16 cellular contexts compared by ENCODE assay signal in the genomic region with DNA sequence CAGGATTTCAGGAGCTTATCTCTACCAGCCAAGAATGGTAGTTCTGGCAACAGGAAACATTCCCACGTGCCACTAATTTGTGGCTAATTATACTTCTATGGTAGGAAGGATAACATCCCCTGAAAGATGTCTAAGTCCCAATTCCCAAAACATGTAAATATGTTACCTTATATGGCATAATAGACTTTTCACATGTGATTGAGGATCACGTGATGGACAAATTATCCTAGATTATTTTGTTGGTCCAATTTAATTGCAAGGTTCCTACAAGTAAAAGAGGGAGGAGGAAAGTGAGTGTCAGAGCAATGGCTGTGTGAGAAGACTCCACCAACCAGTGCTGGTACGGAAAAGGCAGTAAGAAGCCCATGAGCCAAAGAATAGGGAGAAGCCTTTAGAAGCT. TPM values are rescaled to one million over a fixed set of nuclear protein-coding genes. Genes with fewer than 3 reads are reported as not detected.
A peak's percentile ranks its signal among the peaks of the same experiment; 100 is the strongest.
DNase-seq lines count a peak whose midpoint lies in the region; ATAC-seq, FAIRE-seq and TF ChIP-seq lines count a peak whose summit lies in the region.
"Had no signal": no experiment of that assay in that cellular context is flagged by ENCODE, and none has a peak within 500 bp of the region (broad histone marks: within the 10 kb centered on the region; RNA-seq: fewer than 3 reads in every experiment).

No MANE protein-coding gene starts in this region.

- no peak for TF ChIP-seq EP300 in A549 (IDR thresholded peaks at IDR 0.05)

- H3K79me2 ChIP-seq in PC-3 (ENCODE audit: low read length): no peaks in the 10 kb centered on the region
- no peaks in the 10 kb centered on the region for H3K79me2 ChIP-seq in smooth muscle cell (ENCODE audit: low read depth)
- H3K79me2 ChIP-seq in hepatocyte: no peaks in the 10 kb centered on the region

- H3K9me3 ChIP-seq in A549: no peaks in the 10 kb centered on the region
- H3K9me3 ChIP-seq in PC-3 (ENCODE audit: low read length): no peaks in the 10 kb centered on the region
- no peaks in the 10 kb centered on the region for H3K9me3 ChIP-seq in smooth muscle cell (replicated peaks; ENCODE audit: low read depth)
- no peaks in the 10 kb centered on the region for H3K9me3 ChIP-seq in lower lobe of right lung
- H3K9me3 ChIP-seq in hepatocyte (ENCODE audit: low read depth): no peaks in the 10 kb centered on the region
- H3K9me3 ChIP-seq: BE2C, Caco-2, HAP-1 had no signal

- FAIRE-seq in A549 (lab: Jason Lieb, UNC): no peak
- FAIRE-seq: D721Med, G401.6, GM12891 had no signal

- BruUV-seq in PC-3 (replicated peaks; lab: Mats Ljungman, UMichigan): no TSS peak

- POLR2A ChIA-PET in A549 (lab: Yijun Ruan, JAX): no interaction called here
- POLR2A ChIA-PET in PC-3 (lab: Charles Lee; ENCODE audit: unreplicated experiment): no interaction called here

- TF ChIP-seq RAD21 in A549 (conservative IDR thresholded peaks at IDR 0.05 in 1 of 2, IDR thresholded peaks at IDR 0.05 in 1 of 2): no peak

- H3K4me3 ChIP-seq in A549 (no peak overlapping the region), PC-3 (ENCODE audit: low read length) (no peak overlapping the region), smooth muscle cell (no peak overlapping the region), lower lobe of right lung (no peak overlapping the region), hepatocyte (no peak overlapping the region)
- H3K4me3 ChIP-seq: GM23248, HAP-1 had no signal

- H3K9me2 ChIP-seq in PC-3 (replicated peaks; ENCODE audit: low read length) (no peaks in the 10 kb centered on the region), hepatocyte (replicated peaks; ENCODE audit: insufficient read depth) (no peaks in the 10 kb centered on the region)

- H3K36me3 ChIP-seq in PC-3 (ENCODE audit: low read depth, low read length): no peaks in the 10 kb centered on the region
- H3K36me3 ChIP-seq in smooth muscle cell (ENCODE audit: low read depth): no peaks in the 10 kb centered on the region
- no peaks in the 10 kb centered on the region for H3K36me3 ChIP-seq in lower lobe of right lung
- no peaks in the 10 kb centered on the region for H3K36me3 ChIP-seq in hepatocyte (replicated peaks; ENCODE audit: insufficient read depth, low read depth)
- H3K36me3 ChIP-seq: BE2C, HAP-1 had no signal

- no peak for TF ChIP-seq POLR2A in A549 (IDR thresholded peaks at IDR 0.05; ENCODE audit: low read length)

- no peaks in the 10 kb centered on the region for H3F3A ChIP-seq in PC-3 (ENCODE audit: low read length, unreplicated experiment)
- H3F3A ChIP-seq in smooth muscle cell (ENCODE audit: low read depth): no peaks in the 10 kb centered on the region

- H3K4me1 ChIP-seq in A549 (no peaks in the 10 kb centered on the region), PC-3 (ENCODE audit: insufficient read depth, low read length) (peaks cover 16% of the 10 kb centered on the region), smooth muscle cell (ENCODE audit: low read depth) (no peaks in the 10 kb centered on the region), lower lobe of right lung (no peaks in the 10 kb centered on the region), hepatocyte (ENCODE audit: insufficient read depth) (no peaks in the 10 kb centered on the region)
- H3K4me1 ChIP-seq: BE2C, Caco-2, HAP-1 had no signal

- CTCF ChIA-PET in A549 (lab: Yijun Ruan, JAX): no interaction called here
- CTCF ChIA-PET in PC-3 (lab: Charles Lee): no interaction called here

- no peaks in the 10 kb centered on the region for H3K27me3 ChIP-seq in PC-3 (ENCODE audit: low read length)
- H3K27me3 ChIP-seq in smooth muscle cell (ENCODE audit: low read depth): no peaks in the 10 kb centered on the region
- no peaks in the 10 kb centered on the region for H3K27me3 ChIP-seq in lower lobe of right lung (ENCODE audit: low read depth)
- H3K27me3 ChIP-seq in hepatocyte: no peaks in the 10 kb centered on the region
- H3K27me3 ChIP-seq: BE2C had no signal

- DNase-seq in A549 (ENCODE audit: low read depth in 1 of 2, low spot score in 1 of 2) (no peak), PC-3 (no peak), dermis blood vessel endothelial cell (peak; percentile 14), smooth muscle cell (lab: John Stamatoyannopoulos, UW; ENCODE audit: unreplicated experiment) (no peak), lower lobe of right lung (no peak), hepatocyte (ENCODE audit: low spot score) (no peak)
- DNase-seq: ACHN; BE2C; C1 segment of cervical spinal cord; Caco-2; CD4-positive, CD25-positive, alpha-beta regulatory T cell had no signal

- no peak for ATAC-seq in A549
- no peak for ATAC-seq in PC-3
- no peak for ATAC-seq in lower lobe of right lung

- H3K9ac ChIP-seq in PC-3 (ENCODE audit: low read length) (no peak overlapping the region), smooth muscle cell (ENCODE audit: low read depth) (no peak overlapping the region)
- H3K9ac ChIP-seq: GM23248 had no signal

- no peak overlapping the region for H3K4me2 ChIP-seq in A549
- peak overlapping the region; percentile 28 for H3K4me2 ChIP-seq in PC-3 (ENCODE audit: low read length)
- no peak overlapping the region for H3K4me2 ChIP-seq in smooth muscle cell
- H3K4me2 ChIP-seq in hepatocyte: no peak overlapping the region

- H3K27ac ChIP-seq in A549: no peak overlapping the region
- H3K27ac ChIP-seq in PC-3 (ENCODE audit: low read length): peak overlapping the region; percentile 10; the same call in 1 of the 2 replicates
- H3K27ac ChIP-seq in smooth muscle cell (ENCODE audit: low read depth): peak overlapping the region; percentile 26
- no peak overlapping the region for H3K27ac ChIP-seq in lower lobe of right lung
- no peak overlapping the region for H3K27ac ChIP-seq in hepatocyte
- H3K27ac ChIP-seq: GM23248 had no signal

- whole genome bisulfite sequencing in A549 (ENCODE audit: missing lambda C conversion rate): 44% methylated on average over 3 of the region's 3 CpGs
- WGBS in smooth muscle cell (ENCODE audit: low lambda C conversion rate): 85% methylated on average over 3 of the region's 3 CpGs
- 83% methylated on average over 3 of the region's 3 CpGs for WGBS in hepatocyte (ENCODE audit: low lambda C conversion rate, missing lambda C conversion rate)

- H2AFZ ChIP-seq in PC-3 (ENCODE audit: low read length): no peak overlapping the region
- H2AFZ ChIP-seq in smooth muscle cell (ENCODE audit: low read depth): no peak overlapping the region
- H2AFZ ChIP-seq in hepatocyte: no peak overlapping the region
- H2AFZ ChIP-seq: GM23248 had no signal

- intact Hi-C loops in PC-3 (cut with micrococcal nuclease): no loop called here
- intact Hi-C loops in lower lobe of right lung (cut with DNase I): no loop called here

- H4K20me1 ChIP-seq in PC-3 (ENCODE audit: low read length): no peaks in the 10 kb centered on the region
- no peaks in the 10 kb centered on the region for H4K20me1 ChIP-seq in smooth muscle cell (ENCODE audit: low read depth)
- H4K20me1 ChIP-seq in hepatocyte (ENCODE audit: insufficient read depth, poor library complexity, severe bottlenecking): no peaks in the 10 kb centered on the region

- TF ChIP-seq CTCF in A549 (IDR thresholded peaks at IDR 0.05) (no peak), PC-3 (conservative IDR thresholded peaks at IDR 0.05; ENCODE audit: low read depth, low read length) (no peak), smooth muscle cell (IDR thresholded peaks at IDR 0.05; ENCODE audit: borderline replicate concordance, insufficient read depth, poor library complexity, severe bottlenecking) (no peak), lower lobe of right lung (IDR thresholded peaks at IDR 0.05) (no peak), hepatocyte (IDR thresholded peaks at IDR 0.05; ENCODE audit: poor library complexity) (no peak)

TF ChIP-seq in A549, 52 proteins besides CTCF, POLR2A, EP300 and RAD21 (continues in another document):
- TF ChIP-seq, protein P1, sequence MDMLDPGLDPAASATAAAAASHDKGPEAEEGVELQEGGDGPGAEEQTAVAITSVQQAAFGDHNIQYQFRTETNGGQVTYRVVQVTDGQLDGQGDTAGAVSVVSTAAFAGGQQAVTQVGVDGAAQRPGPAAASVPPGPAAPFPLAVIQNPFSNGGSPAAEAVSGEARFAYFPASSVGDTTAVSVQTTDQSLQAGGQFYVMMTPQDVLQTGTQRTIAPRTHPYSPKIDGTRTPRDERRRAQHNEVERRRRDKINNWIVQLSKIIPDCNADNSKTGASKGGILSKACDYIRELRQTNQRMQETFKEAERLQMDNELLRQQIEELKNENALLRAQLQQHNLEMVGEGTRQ (IDR thresholded peaks at IDR 0.05): 0 out of 2 replicates have a peak, but pooled peaks have one; percentile 3

RNA-seq across cellular contexts. Expression of gene MSANTD4, which starts 9.9 kb away (rescaled TPM):
- polyA plus RNA-seq in A549 (2011; rRNA removed): 10.7 and 14.2 TPM in 2 replicates
- polyA plus RNA-seq in A549 (2012; cell fraction: cytosol; rRNA removed): 1.5 and 1.9 TPM in 2 replicates
- polyA plus RNA-seq in A549 (2012; cell fraction: nucleus; rRNA removed): 1.1 and 1.4 TPM in 2 replicates
- 9.2 to 10.5 TPM (median 9.4 TPM) in 3 replicates for polyA plus RNA-seq in A549 (2017; fragmentation: RNase III; extraction: RNeasy Plus Mini Kit Qiagen cat#74134 plus additional on column Dnase treatment)
- polyA minus RNA-seq in A549 (2011; rRNA and poly(A)+ RNA removed): 7.1 and 7.7 TPM in 2 replicates
- 18.0 and 33.7 TPM in 2 replicates for total RNA-seq in PC-3 (2014; rRNA removed)
- 27.8 and 34.4 TPM in 2 replicates for total RNA-seq in dermis blood vessel endothelial cell
- total RNA-seq in smooth muscle cell: 18.3 and 28.3 TPM in 2 replicates
- polyA plus RNA-seq in smooth muscle cell: 5.9 and 8.6 TPM in 2 replicates
- 19.6 TPM for total RNA-seq in lower lobe of right lung
- total RNA-seq in hepatocyte: 29.7 and 32.6 TPM in 2 replicates
- 7.3 and 8.0 TPM in 2 replicates for polyA plus RNA-seq in hepatocyte

RNA-seq across cellular contexts. Expression of gene KBTBD3, which starts 45.2 kb away (rescaled TPM):
- 6.9 and 9.4 TPM in 2 replicates for polyA plus RNA-seq in A549 (2011; rRNA removed)
- polyA plus RNA-seq in A549 (2012; cell fraction: cytosol; rRNA removed): 0.52 and 0.60 TPM in 2 replicates
- 0.24 TPM in 2 replicates for polyA plus RNA-seq in A549 (2012; cell fraction: nucleus; rRNA removed)
- polyA plus RNA-seq in A549 (2017; fragmentation: RNase III; extraction: RNeasy Plus Mini Kit Qiagen cat#74134 plus additional on column Dnase treatment): 3.3 to 3.7 TPM (median 3.4 TPM) in 3 replicates
- 1.5 and 6.2 TPM in 2 replicates for polyA minus RNA-seq in A549 (2011; rRNA and poly(A)+ RNA removed)
- 2.0 and 3.9 TPM in 2 replicates for total RNA-seq in PC-3 (2014; rRNA removed)
- 3.4 and 3.9 TPM in 2 replicates for total RNA-seq in dermis blood vessel endothelial cell
- 2.2 and 3.5 TPM in 2 replicates for total RNA-seq in smooth muscle cell
- 6.3 and 10.2 TPM in 2 replicates for polyA plus RNA-seq in smooth muscle cell
- total RNA-seq in lower lobe of right lung: 10.4 TPM
- total RNA-seq in hepatocyte: 4.9 and 7.3 TPM in 2 replicates
- 5.6 and 8.7 TPM in 2 replicates for polyA plus RNA-seq in hepatocyte

RNA-seq across cellular contexts. Expression of gene AASDHPPT, which starts 45.5 kb away (rescaled TPM):
- polyA plus RNA-seq in A549 (2011; rRNA removed): 43.4 and 68.1 TPM in 2 replicates
- polyA plus RNA-seq in A549 (2012; cell fraction: cytosol; rRNA removed): 22.5 and 23.5 TPM in 2 replicates
- 8.7 and 12.1 TPM in 2 replicates for polyA plus RNA-seq in A549 (2012; cell fraction: nucleus; rRNA removed)
- 39.8 to 42.6 TPM (median 40.5 TPM) in 3 replicates for polyA plus RNA-seq in A549 (2017; fragmentation: RNase III; extraction: RNeasy Plus Mini Kit Qiagen cat#74134 plus additional on column Dnase treatment)
- polyA minus RNA-seq in A549 (2011; rRNA and poly(A)+ RNA removed): 13.2 and 15.1 TPM in 2 replicates
- 27.7 and 44.2 TPM in 2 replicates for total RNA-seq in PC-3 (2014; rRNA removed)
- 41.5 and 56.0 TPM in 2 replicates for total RNA-seq in dermis blood vessel endothelial cell
- 75.3 and 78.7 TPM in 2 replicates for total RNA-seq in smooth muscle cell
- 28.5 and 35.6 TPM in 2 replicates for polyA plus RNA-seq in smooth muscle cell
- 27.6 TPM for total RNA-seq in lower lobe of right lung
- total RNA-seq in hepatocyte: 80.7 and 89.6 TPM in 2 replicates
- 39.2 and 43.3 TPM in 2 replicates for polyA plus RNA-seq in hepatocyte

Comparison
In these comparisons a context has a peak if more than half of its experiments do, and no peak if none do; other contexts are left out.
1. H3K27ac ChIP-seq: peak in PC-3 (single experiment) and smooth muscle cell (single experiment); none in A549 (0 of 2), lower lobe of right lung (single experiment) and hepatocyte (single experiment).